ENCODE assay signal across 8 cellular contexts in the genomic region with DNA sequence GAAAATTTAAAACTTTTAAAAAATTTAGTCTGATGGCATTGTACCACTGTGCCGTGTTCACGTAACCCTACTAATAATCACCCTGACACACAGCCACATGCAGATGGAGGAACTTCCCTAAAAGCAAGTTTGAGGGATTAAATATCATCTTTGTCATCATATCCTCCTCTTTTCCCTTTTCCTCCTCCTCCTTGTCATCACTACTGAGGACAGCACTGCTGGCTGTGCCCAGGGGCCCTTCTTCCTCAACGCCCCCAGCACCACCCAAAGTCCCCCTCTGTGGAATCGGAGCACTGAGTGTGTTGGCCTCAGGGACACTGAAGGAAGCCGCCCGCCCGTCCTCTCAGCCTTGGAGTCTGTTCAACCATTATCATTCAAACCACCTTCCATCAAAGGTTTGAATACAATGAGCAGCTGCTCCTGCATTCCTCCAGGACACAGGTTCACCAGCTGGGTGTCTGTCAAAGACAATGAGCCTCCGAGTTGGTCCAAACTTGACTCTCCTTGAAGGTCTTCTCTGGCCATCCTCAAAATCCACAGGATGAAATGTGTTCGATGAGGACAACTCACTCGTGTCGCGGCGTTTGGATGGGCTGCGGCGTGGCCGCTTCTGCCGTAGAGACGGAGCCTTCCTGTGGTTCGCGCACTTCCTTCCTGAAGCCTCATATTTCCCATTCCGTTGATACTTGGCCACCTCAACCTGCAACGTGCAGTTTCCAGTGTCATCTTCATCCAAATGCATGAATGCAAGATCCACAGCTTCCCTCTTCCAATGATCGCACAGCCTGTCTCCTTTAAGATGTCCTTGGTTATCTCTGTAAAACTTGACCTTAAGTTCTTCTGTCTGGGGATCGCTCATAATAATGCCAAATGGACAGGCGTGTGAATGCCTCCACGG. TPM values are rescaled to one million over a fixed set of nuclear protein-coding genes. Genes with fewer than 3 reads are reported as not detected.
DNase-seq lines count a peak whose midpoint lies in the region; ATAC-seq, FAIRE-seq and TF ChIP-seq lines count a peak whose summit lies in the region.

No MANE protein-coding gene starts in this region.

- H3K27me3 ChIP-seq in CD4-positive, CD25-positive, alpha-beta regulatory T cell (ENCODE audit: control insufficient read depth, insufficient read depth, low read length), result no peaks in the 10 kb centered on the region
- H3K27me3 ChIP-seq in endodermal cell (ENCODE audit: control insufficient read depth, insufficient read depth, low read length, poor library complexity, severe bottlenecking) (no peaks in the 10 kb centered on the region), pancreas (no peaks in the 10 kb centered on the region), WERI-Rb-1 (ENCODE audit: insufficient read depth, low read depth, severe bottlenecking) (no peaks in the 10 kb centered on the region)

- H3K36me3 Mint-ChIP-seq in CD4-positive, CD25-positive, alpha-beta regulatory T cell, result peaks cover 16% of the 10 kb centered on the region
- peaks cover 31% of the 10 kb centered on the region for H3K36me3 Mint-ChIP-seq in endodermal cell (ENCODE audit: low read depth)

- DNase-seq in CD4-positive, CD25-positive, alpha-beta regulatory T cell, result peak in 1 of 3 donors; percentile 58
- DNase-seq in endodermal cell (no peak), pancreas (no peak), WERI-Rb-1 (no peak), mesenteric fat pad (ENCODE audit: low spot score) (no peak), foreskin melanocyte (no peak)

- H3K4me1 Mint-ChIP-seq in CD4-positive, CD25-positive, alpha-beta regulatory T cell, result peaks cover 28 to 56% (median 37%) of the 10 kb centered on the region in 4 donors
- H3K4me1 Mint-ChIP-seq in endodermal cell, result peaks cover 12% of the 10 kb centered on the region

- H3K36me3 ChIP-seq in CD4-positive, CD25-positive, alpha-beta regulatory T cell (ENCODE audit: control insufficient read depth, insufficient read depth, low read length), result peaks cover 7% of the 10 kb centered on the region
- H3K36me3 ChIP-seq in endodermal cell (ENCODE audit: control insufficient read depth, insufficient read depth, low read length), result peaks cover 8% of the 10 kb centered on the region
- no peaks in the 10 kb centered on the region for H3K36me3 ChIP-seq in pancreas
- peaks cover 3% of the 10 kb centered on the region; the same call in 1 of the 2 replicates for H3K36me3 ChIP-seq in WERI-Rb-1

- ATAC-seq in CD4-positive, CD25-positive, alpha-beta regulatory T cell (ENCODE audit: low read depth in 2 of 2), result no peak
- ATAC-seq in HG02759 (IDR thresholded peaks at IDR 0.05; ENCODE audit: unreplicated experiment) (peak; percentile 6), pancreas (peak in 3 of 4 donors; percentile 20 to 48 (median 32))

- peak overlapping the region; percentile 83 to 99 (median 92) for H3K27ac Mint-ChIP-seq in CD4-positive, CD25-positive, alpha-beta regulatory T cell
- peak overlapping the region; percentile 68 for H3K27ac Mint-ChIP-seq in endodermal cell

- H3K27me3 Mint-ChIP-seq in CD4-positive, CD25-positive, alpha-beta regulatory T cell, result peaks cover 7% of the 10 kb centered on the region
- H3K27me3 Mint-ChIP-seq in endodermal cell (ENCODE audit: insufficient read depth), result no peaks in the 10 kb centered on the region

- H3K4me3 Mint-ChIP-seq in CD4-positive, CD25-positive, alpha-beta regulatory T cell, result peak overlapping the region; percentile 91 to 95 (median 94)
- H3K4me3 Mint-ChIP-seq in endodermal cell, result no peak overlapping the region

- H3K4me1 ChIP-seq in CD4-positive, CD25-positive, alpha-beta regulatory T cell (ENCODE audit: control insufficient read depth, insufficient read depth, low read length, poor library complexity, severe bottlenecking), result peaks cover 62% of the 10 kb centered on the region
- no peaks in the 10 kb centered on the region for H3K4me1 ChIP-seq in endodermal cell (ENCODE audit: control insufficient read depth, insufficient read depth, low read length)
- H3K4me1 ChIP-seq in pancreas, result peaks cover 0 to 5% (median 0%) of the 10 kb centered on the region in 3 donors

- H3K27ac ChIP-seq in CD4-positive, CD25-positive, alpha-beta regulatory T cell (ENCODE audit: insufficient read depth, low read length, poor library complexity, severe bottlenecking), result peak overlapping the region; percentile 73
- H3K27ac ChIP-seq in VCaP, result peak overlapping the region; percentile 77
- H3K27ac ChIP-seq in endodermal cell (ENCODE audit: low read depth, low read length), result no peak overlapping the region
- peak overlapping the region in 2 of 4 donors; percentile 69 to 76 for H3K27ac ChIP-seq in pancreas
- no peak overlapping the region for H3K27ac ChIP-seq in WERI-Rb-1

- no peaks in the 10 kb centered on the region for H3K9me3 ChIP-seq in CD4-positive, CD25-positive, alpha-beta regulatory T cell (ENCODE audit: control insufficient read depth in 2 of 2, low read length in 2 of 2)
- H3K9me3 ChIP-seq in endodermal cell (ENCODE audit: control insufficient read depth, low read length) (peaks cover 11% of the 10 kb centered on the region), pancreas (no peaks in the 10 kb centered on the region), WERI-Rb-1 (ENCODE audit: severe bottlenecking) (no peaks in the 10 kb centered on the region)

- peak overlapping the region; percentile 97 for H3K4me3 ChIP-seq in CD4-positive, CD25-positive, alpha-beta regulatory T cell (ENCODE audit: low read depth, low read length)
- H3K4me3 ChIP-seq in endodermal cell (ENCODE audit: low read length) (peak overlapping the region; percentile 4), pancreas (peak overlapping the region; percentile 14 to 48 (median 38)), WERI-Rb-1 (ENCODE audit: low read depth, low read length) (no peak overlapping the region)

- H3K9me3 Mint-ChIP-seq in CD4-positive, CD25-positive, alpha-beta regulatory T cell, result peaks cover 0 to 2% (median 0%) of the 10 kb centered on the region in 7 donors
- peaks cover 13% of the 10 kb centered on the region for H3K9me3 Mint-ChIP-seq in endodermal cell

- H3K9ac ChIP-seq in endodermal cell (ENCODE audit: extremely low read depth, low read length, poor library complexity, severe bottlenecking), result no peak overlapping the region

- no peak for TF ChIP-seq CTCF in VCaP (conservative IDR thresholded peaks at IDR 0.05)
- no peak for TF ChIP-seq CTCF in endodermal cell (conservative IDR thresholded peaks at IDR 0.05)
- TF ChIP-seq CTCF in pancreas (IDR thresholded peaks at IDR 0.05), result no peak
- no peak for TF ChIP-seq CTCF in WERI-Rb-1 (IDR thresholded peaks at IDR 0.05; ENCODE audit: low read depth, low read length)

- 87 to 89% methylated on average over 22 to 26 of the region's 26 CpGs for WGBS in endodermal cell (ENCODE audit: insufficient coverage in 1 of 2, insufficient read length in 1 of 2), 2 experiments
- WGBS in pancreas, 2 donors, result 25 to 55% methylated on average over 26 of the region's 26 CpGs

- intact Hi-C loops in pancreas (cut with DNase I), result no loop called here

- FAIRE-seq in pancreas (lab: Jason Lieb, UNC), result no peak

RNA-seq across cellular contexts. Expression of a gene that starts 23.3 kb away (rescaled TPM):
- total RNA-seq in CD4-positive, CD25-positive, alpha-beta regulatory T cell, result 27.4 TPM
- polyA plus RNA-seq in CD4-positive, CD25-positive, alpha-beta regulatory T cell, result 100 to 1,000 TPM in 1 of 4 donors, 10 to 100 TPM in 3; 57.5 to 109 (median 68.6) TPM
- total RNA-seq in endodermal cell (100 to 1,000 TPM in 1 of 2 donors, 10 to 100 TPM in 1; 50.8 to 199 TPM), pancreas (10 to 100 TPM; 12.7 to 21.6 (median 18.0) TPM), mesenteric fat pad (54.4 TPM)
- 46.8 TPM for polyA plus RNA-seq in endodermal cell (2013, experiment 1 of 2)
- polyA plus RNA-seq in endodermal cell (2013, experiment 2 of 2), result 40.7 TPM
- polyA plus RNA-seq in pancreas, result 10 to 100 TPM; 21.2 to 23.0 TPM

RNA-seq across cellular contexts. Expression of a gene that starts 45.3 kb away (rescaled TPM):
- total RNA-seq in CD4-positive, CD25-positive, alpha-beta regulatory T cell, result 27.1 TPM
- 10 to 100 TPM; 19.4 to 22.4 (median 21.2) TPM for polyA plus RNA-seq in CD4-positive, CD25-positive, alpha-beta regulatory T cell
- 10 to 100 TPM; 10.2 to 18.7 TPM for total RNA-seq in endodermal cell
- 10.6 TPM for polyA plus RNA-seq in endodermal cell (2013, experiment 1 of 2)
- 10.9 TPM for polyA plus RNA-seq in endodermal cell (2013, experiment 2 of 2)
- total RNA-seq in pancreas, result 10 to 100 TPM in 2 of 6 donors, 1 to 10 TPM in 4; 9.0 to 15.2 (median 9.7) TPM
- 10 to 100 TPM; 10.1 to 20.5 TPM for polyA plus RNA-seq in pancreas
- total RNA-seq in mesenteric fat pad, result 29.1 TPM

RNA-seq across cellular contexts. Expression of a gene that starts 51.6 kb away (rescaled TPM):
- total RNA-seq in CD4-positive, CD25-positive, alpha-beta regulatory T cell, result 3.9 TPM
- 10 to 100 TPM; 17.3 to 79.9 (median 40.7) TPM for polyA plus RNA-seq in CD4-positive, CD25-positive, alpha-beta regulatory T cell
- 100 to 1,000 TPM; 128 to 150 TPM for total RNA-seq in endodermal cell
- 39.0 TPM for polyA plus RNA-seq in endodermal cell (2013, experiment 1 of 2)
- 39.4 TPM for polyA plus RNA-seq in endodermal cell (2013, experiment 2 of 2)
- total RNA-seq in pancreas, result 100 to 1,000 TPM in 2 of 6 donors, 10 to 100 TPM in 4; 77.7 to 110 (median 97.3) TPM
- 100 to 1,000 TPM; 108 to 193 TPM for polyA plus RNA-seq in pancreas
- 127 TPM for total RNA-seq in mesenteric fat pad

Comparison
In these comparisons a context has a peak if more than half of its experiments do, and no peak if none do; other contexts are left out.
1. ATAC-seq: peak in HG02759 (single experiment) and pancreas (3 of 4); none in CD4-positive, CD25-positive, alpha-beta regulatory T cell (0 of 2).
2. H3K27ac ChIP-seq: peak in CD4-positive, CD25-positive, alpha-beta regulatory T cell (single experiment) and VCaP (single experiment); none in endodermal cell (single experiment) and WERI-Rb-1 (single experiment).
3. RNA of a gene that starts 51.6 kb away (total RNA-seq): 128 to 150 TPM in endodermal cell, 127 TPM in mesenteric fat pad (single experiment) and 77.7 to 110 TPM in pancreas; 3.9 TPM in CD4-positive, CD25-positive, alpha-beta regulatory T cell (single experiment); every median in the first group is over 10 times any median in the second.